10 cellular contexts compared by ENCODE assay signal in the genomic region with DNA sequence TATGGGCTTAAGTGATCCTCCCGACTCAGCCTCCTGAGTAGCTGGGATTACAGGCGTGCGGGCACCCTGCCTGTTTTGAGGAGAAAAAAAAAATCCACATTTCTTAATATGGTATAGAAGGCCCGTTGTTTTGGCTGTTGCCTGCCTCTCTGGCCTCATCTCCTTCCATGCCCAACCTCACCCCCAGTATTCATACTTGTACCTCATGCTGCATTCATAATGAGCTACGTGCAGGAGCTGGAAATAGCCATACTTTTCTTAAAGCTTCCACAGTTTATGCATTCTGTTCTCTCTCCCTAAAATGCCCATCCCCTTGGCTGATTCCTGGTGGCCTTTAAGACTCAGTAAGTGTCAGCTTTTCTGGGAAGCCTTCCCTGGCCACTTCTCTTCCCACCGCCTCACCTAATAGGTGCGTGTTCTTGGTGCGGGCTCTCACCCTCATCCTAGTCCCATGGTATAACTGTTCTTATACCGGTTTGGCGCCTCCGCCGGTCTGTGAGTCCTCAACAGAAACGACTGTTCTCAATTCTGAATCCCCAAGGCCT. TPM values are rescaled to one million over a fixed set of nuclear protein-coding genes. Genes with fewer than 3 reads are reported as not detected.
DNase-seq lines count a peak whose midpoint lies in the region; ATAC-seq and TF ChIP-seq lines count a peak whose summit lies in the region.
"Had no signal": no experiment of that assay in that cellular context is flagged by ENCODE, and none has a peak within 500 bp of the region (broad histone marks: within the 10 kb centered on the region; RNA-seq: fewer than 3 reads in every experiment).

No MANE protein-coding gene starts in this region.

- POLR2A ChIA-PET in PC-9 (lab: Charles Lee; ENCODE audit: unreplicated experiment), result interaction anchor here (0.9 kb wide), 1 partner anchor 30 kb away, joined by 9 read pairs; no protein-coding TSS in a partner anchor

- TF ChIP-seq CTCF in PC-9 (conservative IDR thresholded peaks at IDR 0.05) (no peak), esophagus squamous epithelium (IDR thresholded peaks at IDR 0.05) (no peak), sigmoid colon (IDR thresholded peaks at IDR 0.05) (peak in 1 of 4 experiments; percentile 9)

- H2AFZ ChIP-seq in PC-9, result no peak overlapping the region

- no peaks in the 10 kb centered on the region for H4K20me1 ChIP-seq in PC-9 (ENCODE audit: insufficient read depth)

- no peaks in the 10 kb centered on the region for H3K9me3 ChIP-seq in PC-9 (ENCODE audit: insufficient read depth, low read depth)
- no peaks in the 10 kb centered on the region for H3K9me3 ChIP-seq in esophagus squamous epithelium
- no peaks in the 10 kb centered on the region for H3K9me3 ChIP-seq in sigmoid colon

- BruUV-seq in PC-9 (replicated peaks; lab: Mats Ljungman, UMichigan), result no TSS peak

- peaks cover 21% of the 10 kb centered on the region for H3K4me1 ChIP-seq in PC-9 (replicated peaks; ENCODE audit: insufficient read depth)
- H3K4me1 ChIP-seq in esophagus squamous epithelium, result peaks cover 0 to 52% (median 12%) of the 10 kb centered on the region in 3 donors
- peaks cover 0 to 50% (median 28%) of the 10 kb centered on the region in 4 donors for H3K4me1 ChIP-seq in sigmoid colon

- no peaks in the 10 kb centered on the region for H3K36me3 ChIP-seq in PC-9 (ENCODE audit: low read depth)
- peaks cover 0 to 11% (median 0%) of the 10 kb centered on the region in 3 donors for H3K36me3 ChIP-seq in esophagus squamous epithelium
- H3K36me3 ChIP-seq in sigmoid colon, result peaks cover 0 to 32% (median 12%) of the 10 kb centered on the region in 4 donors

- peak; percentile 61 for DNase-seq in EH (ENCODE audit: low read depth)
- DNase-seq in PC-9, result no peak
- DNase-seq in esophagus squamous epithelium (lab: John Stamatoyannopoulos, UW), result no peak
- DNase-seq in sigmoid colon, result peak; percentile 83
- no peak for DNase-seq in stimulated activated CD4-positive, alpha-beta T cell treated with anti-CD3 and anti-CD28 coated beads, Interleukin-4, amount 100 ng/mL, for 4 hours
- DNase-seq in germinal center (ENCODE audit: low spot score), result no peak
- DNase-seq: KG1, RPMI8226 had no signal

- no peaks in the 10 kb centered on the region for H3K9me2 ChIP-seq in PC-9 (ENCODE audit: insufficient read depth)

- 68 to 74% methylated on average over 13 of the region's 13 CpGs for WGBS in esophagus squamous epithelium, 2 donors
- 85 to 86% methylated on average over 13 of the region's 13 CpGs for WGBS in sigmoid colon, 2 donors

- no peaks in the 10 kb centered on the region for H3K79me2 ChIP-seq in PC-9 (ENCODE audit: low read depth)

- peak overlapping the region; percentile 74 for H3K4me2 ChIP-seq in PC-9

- H3K27ac ChIP-seq in PC-9 (no peak overlapping the region), esophagus squamous epithelium (peak overlapping the region; percentile 74 to 92 (median 88)), sigmoid colon (peak overlapping the region; percentile 95 to 100 (median 98))

- CTCF ChIA-PET in PC-9 (lab: Charles Lee), result no interaction called here

- intact Hi-C loops in PC-9 (cut with micrococcal nuclease; ENCODE audit: unreplicated experiment), result no loop called here
- intact Hi-C loops in esophagus squamous epithelium (cut with DNase I), result no loop called here
- intact Hi-C loops in sigmoid colon (cut with DNase I), result no loop called here

- peaks cover 14% of the 10 kb centered on the region; the same call in 1 of the 2 replicates for H3F3A ChIP-seq in PC-9 (ENCODE audit: insufficient read depth, low read depth)

- TF ChIP-seq EP300 in sigmoid colon (IDR thresholded peaks at IDR 0.05), result peak in 3 of 4 donors; percentile 27 to 79 (median 50)

- H3K27me3 ChIP-seq in PC-9 (ENCODE audit: insufficient read depth, low read depth) (no peaks in the 10 kb centered on the region), esophagus squamous epithelium (peaks cover 0 to 6% (median 0%) of the 10 kb centered on the region in 4 donors), sigmoid colon (no peaks in the 10 kb centered on the region)

- no peak for ATAC-seq in GM18519 (IDR thresholded peaks at IDR 0.05; ENCODE audit: low FRiP score, unreplicated experiment)
- ATAC-seq in HG02610 (IDR thresholded peaks at IDR 0.05; ENCODE audit: unreplicated experiment), result no peak

- TF ChIP-seq POLR2A in esophagus squamous epithelium (IDR thresholded peaks at IDR 0.05), result no peak
- no peak for TF ChIP-seq POLR2A in sigmoid colon (IDR thresholded peaks at IDR 0.05)

- H3K4me3 ChIP-seq in PC-9 (no peak overlapping the region; the same call in 1 of the 2 replicates), esophagus squamous epithelium (peak overlapping the region in 1 of 4 donors; percentile 76), sigmoid colon (peak overlapping the region; percentile 88 to 97 (median 94))

RNA-seq across cellular contexts. Expression of a gene that starts 2.1 kb away (rescaled TPM):
- 30.5 and 60.0 TPM in 2 replicates for total RNA-seq in PC-9 (2021)
- total RNA-seq in esophagus squamous epithelium, result 1,000 to 10,000 TPM in 1 of 4 donors, 100 to 1,000 TPM in 2, 10 to 100 TPM in 1; 80.8 to 1,148 (median 217) TPM
- 1,000 to 10,000 TPM; 3,590 to 8,131 (median 6,107) TPM for total RNA-seq in sigmoid colon
- 100 to 1,000 TPM in 2 of 3 donors, 10 to 100 TPM in 1; 49.9 to 447 (median 334) TPM for polyA plus RNA-seq in sigmoid colon

RNA-seq across cellular contexts. Expression of a gene that starts 18.1 kb away (rescaled TPM):
- total RNA-seq in PC-9 (2021), result 2.5 and 6.6 TPM in 2 replicates
- 1 to 10 TPM in 1 of 4 donors, not detected in 3; 2.2 TPM for total RNA-seq in esophagus squamous epithelium
- under 1 TPM in 2 of 4 donors, not detected in 2; 0.33 to 0.71 TPM for total RNA-seq in sigmoid colon
- polyA plus RNA-seq in sigmoid colon, result 1 to 10 TPM in 1 of 3 donors, not detected in 2; 1.7 TPM

RNA-seq across cellular contexts. Expression of a gene that starts 26.8 kb away (rescaled TPM):
- 13.5 and 15.6 TPM in 2 replicates for total RNA-seq in PC-9 (2021)
- 10 to 100 TPM in 1 of 4 donors, 1 to 10 TPM in 3; 1.3 to 17.5 (median 5.1) TPM for total RNA-seq in esophagus squamous epithelium
- total RNA-seq in sigmoid colon, result 1 to 10 TPM in 3 of 4 donors, under 1 TPM in 1; 0.99 to 3.3 (median 1.4) TPM
- 1 to 10 TPM in 2 of 3 donors, under 1 TPM in 1; 0.60 to 9.0 (median 1.6) TPM for polyA plus RNA-seq in sigmoid colon

RNA-seq across cellular contexts. Expression of a gene that starts 33.7 kb away (rescaled TPM):
- total RNA-seq in PC-9 (2021) (6.9 and 10.5 TPM in 2 replicates), esophagus squamous epithelium (10 to 100 TPM in 3 of 4 donors, 1 to 10 TPM in 1; 6.6 to 19.6 (median 14.2) TPM), sigmoid colon (100 to 1,000 TPM in 1 of 4 donors, 10 to 100 TPM in 3; 70.6 to 112 (median 83.1) TPM)
- polyA plus RNA-seq in sigmoid colon, result 10 to 100 TPM; 21.3 to 28.8 (median 24.2) TPM

RNA-seq across cellular contexts. Expression of a gene that starts 34.0 kb away (rescaled TPM):
- total RNA-seq in PC-9 (2021) (13,432 and 13,506 TPM in 2 replicates), esophagus squamous epithelium (1,000 to 10,000 TPM in 3 of 4 donors, 100 to 1,000 TPM in 1; 759 to 4,621 (median 3,503) TPM), sigmoid colon (over 10,000 TPM in 2 of 4 donors, 1,000 to 10,000 TPM in 2; 2,523 to 26,387 (median 8,883) TPM)
- 100 to 1,000 TPM in 1 of 3 donors, not detected in 2; 480 TPM for polyA plus RNA-seq in sigmoid colon

Comparison
In these comparisons a context has a peak if more than half of its experiments do, and no peak if none do; other contexts are left out.
1. DNase-seq: peak in EH (single experiment) and sigmoid colon (single experiment); none in PC-9 (0 of 2), esophagus squamous epithelium (single experiment), stimulated activated CD4-positive, alpha-beta T cell treated with anti-CD3 and anti-CD28 coated beads, Interleukin-4, amount 100 ng/mL, for 4 hours (0 of 2) and germinal center (single experiment).